21 cellular contexts compared by ENCODE assay signal in the genomic region with DNA sequence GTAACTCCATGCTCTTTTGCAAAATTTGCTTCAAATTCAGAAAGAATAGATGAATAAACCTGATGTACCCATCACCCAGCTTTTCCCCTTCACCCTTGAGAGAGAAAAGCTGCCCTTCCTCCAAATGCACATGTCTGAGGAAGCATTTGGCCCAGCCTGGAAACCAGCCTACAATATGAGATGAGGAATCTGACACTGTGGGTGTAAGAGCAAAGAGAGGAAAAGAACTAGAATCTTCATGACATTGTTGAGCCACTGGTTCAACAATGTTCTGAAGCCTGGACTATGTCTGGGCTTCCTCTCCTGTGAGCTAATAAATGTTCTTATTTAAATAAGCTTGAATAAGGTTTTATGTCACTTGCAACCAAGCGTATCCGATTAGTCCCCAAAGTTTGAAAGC.
"Had no signal": no experiment of that assay in that cellular context is flagged by ENCODE, and none has a peak within 500 bp of the region (broad histone marks: within the 10 kb centered on the region; RNA-seq: fewer than 3 reads in every experiment).

No MANE protein-coding gene starts in this region.

- H3K27me3 ChIP-seq: SJSA1 had no signal

- H3K27ac ChIP-seq: HL-60, SJSA1, SK-N-MC had no signal

- H3K9me3 ChIP-seq: SJSA1 had no signal

- H3K4me3 ChIP-seq: SJSA1, SK-N-MC had no signal

- H3K36me3 ChIP-seq: SJSA1 had no signal

- DNase-seq: KBM-7, MV-4-11, NCI-H1048, NCI-H1105, NCI-H1417 treated with DMSO at 0.1 percent for 48 hours, NCI-H146, NCI-H1694 treated with DMSO at 0.1 percent for 48 hours, NCI-H1930, NCI-H2081, NCI-H2107, NCI-H2227 treated with DMSO at 0.1 percent for 48 hours, NCI-H524 treated with DMSO at 0.1 percent for 48 hours, NCI-H69, NCI-H774, Right ventricle myocardium superior, RPMI8226, SIG-M5, SW 1271 had no signal
